1 cellular context compared by ENCODE assay signal in the genomic region with DNA sequence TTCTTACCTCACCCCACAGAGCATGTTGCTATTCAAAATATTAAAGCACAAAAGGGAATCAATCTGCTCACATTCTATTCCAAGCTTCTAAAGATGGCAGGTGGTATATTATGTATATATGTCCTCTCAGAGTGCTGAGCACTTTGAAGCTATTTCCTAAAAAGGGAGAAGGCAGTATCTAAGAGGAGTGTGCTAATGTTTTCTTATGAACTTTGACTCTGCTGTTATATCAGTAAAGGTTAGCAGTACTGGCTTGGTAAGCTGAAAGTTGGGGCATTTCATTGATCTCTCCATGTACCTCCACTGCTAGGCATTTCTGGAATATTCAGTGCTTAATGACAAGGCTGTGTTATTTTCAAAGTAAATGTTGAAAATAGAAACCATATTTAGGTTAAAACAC.
TF ChIP-seq lines count a peak whose summit lies in the region.

No MANE protein-coding gene starts in this region.

TF ChIP-seq in HepG2, 621 proteins besides CTCF, POLR2A, EP300 and RAD21 (continues in another document):
- TF ChIP-seq DPF2 (CRISPR knock-in tag; IDR thresholded peaks at IDR 0.05; ENCODE audit: borderline replicate concordance, low read depth) (no peak), SRSF1 (optimal IDR thresholded peaks at IDR 0.05; ENCODE audit: low read depth, low read length) (no peak), KDM3A (CRISPR knock-in tag; IDR thresholded peaks at IDR 0.05; ENCODE audit: low read depth) (no peak), TBX2 (CRISPR knock-in tag; IDR thresholded peaks at IDR 0.05; ENCODE audit: borderline replicate concordance) (no peak), AGO2 (optimal IDR thresholded peaks at IDR 0.05; ENCODE audit: low read depth, low read length) (no peak), ZNF703 (CRISPR knock-in tag; IDR thresholded peaks at IDR 0.05; ENCODE audit: borderline replicate concordance) (no peak), NFE2L2 (IDR thresholded peaks at IDR 0.05; ENCODE audit: low read length) (no peak), RFX3 (CRISPR knock-in tag; IDR thresholded peaks at IDR 0.05) (no peak), KDM4B (CRISPR knock-in tag; IDR thresholded peaks at IDR 0.05) (no peak), TEAD2 (CRISPR knock-in tag; IDR thresholded peaks at IDR 0.05) (no peak), SETDB1 (CRISPR knock-in tag; IDR thresholded peaks at IDR 0.05; ENCODE audit: borderline replicate concordance) (no peak), MTF2 (CRISPR knock-in tag; IDR thresholded peaks at IDR 0.05; ENCODE audit: borderline replicate concordance) (no peak), NR2F2 (IDR thresholded peaks at IDR 0.05; ENCODE audit: borderline replicate concordance, low read depth) (no peak), ZNF354B (CRISPR knock-in tag; IDR thresholded peaks at IDR 0.05) (no peak), RXRB (CRISPR knock-in tag; IDR thresholded peaks at IDR 0.05; ENCODE audit: borderline replicate concordance) (peak; percentile 26; the same call in 1 of the 2 replicates), HMGXB4 (CRISPR knock-in tag; IDR thresholded peaks at IDR 0.05; ENCODE audit: borderline replicate concordance in 1 of 2, low read depth in 1 of 2) (no peak), FOXK2 (IDR thresholded peaks at IDR 0.05) (no peak), BORCS8-MEF2B (CRISPR knock-in tag; IDR thresholded peaks at IDR 0.05) (no peak), ZNF83 (CRISPR knock-in tag; IDR thresholded peaks at IDR 0.05; ENCODE audit: borderline replicate concordance) (no peak), SRF (IDR thresholded peaks at IDR 0.05; ENCODE audit: low read depth, low read length) (peak; percentile 89), STAT5B (CRISPR knock-in tag; IDR thresholded peaks at IDR 0.05) (no peak), MED1 (CRISPR knock-in tag; IDR thresholded peaks at IDR 0.05) (no peak), RCOR2 (CRISPR knock-in tag; IDR thresholded peaks at IDR 0.05) (0 out of 2 replicates have a peak, but pooled peaks have one; percentile 18), ZNF33A (CRISPR knock-in tag; IDR thresholded peaks at IDR 0.05; ENCODE audit: borderline replicate concordance) (no peak), EZH2 (conservative IDR thresholded peaks at IDR 0.05; ENCODE audit: low read depth, low read length) (no peak), ZBTB3 (CRISPR knock-in tag; IDR thresholded peaks at IDR 0.05; ENCODE audit: borderline replicate concordance, low read depth) (no peak), BRD4 (CRISPR knock-in tag; IDR thresholded peaks at IDR 0.05) (no peak), ZBTB1 (CRISPR knock-in tag; IDR thresholded peaks at IDR 0.05; ENCODE audit: borderline replicate concordance) (no peak), PLSCR1 (CRISPR knock-in tag; IDR thresholded peaks at IDR 0.05; ENCODE audit: borderline replicate concordance) (no peak), ZFP36L2 (CRISPR knock-in tag; IDR thresholded peaks at IDR 0.05) (no peak), GTF2F1 (IDR thresholded peaks at IDR 0.05; ENCODE audit: low read length) (no peak), NFKBIZ (CRISPR knock-in tag; IDR thresholded peaks at IDR 0.05) (no peak), NCOA5 (CRISPR knock-in tag; IDR thresholded peaks at IDR 0.05) (no peak), ZNF746 (CRISPR knock-in tag; IDR thresholded peaks at IDR 0.05) (no peak), ZNF747 (CRISPR knock-in tag; IDR thresholded peaks at IDR 0.05; ENCODE audit: borderline replicate concordance) (no peak), ZNF883 (CRISPR knock-in tag; IDR thresholded peaks at IDR 0.05; ENCODE audit: not compliant biosample characterization) (no peak), THAP8 (CRISPR knock-in tag; IDR thresholded peaks at IDR 0.05; ENCODE audit: borderline replicate concordance) (no peak), THAP11 (CRISPR knock-in tag; IDR thresholded peaks at IDR 0.05) (no peak), SRY (CRISPR knock-in tag; IDR thresholded peaks at IDR 0.05) (no peak), NFIB (CRISPR knock-in tag; IDR thresholded peaks at IDR 0.05; ENCODE audit: borderline replicate concordance) (no peak), HCFC1 (IDR thresholded peaks at IDR 0.05; ENCODE audit: low read depth, low read length) (no peak), CEBPB (IDR thresholded peaks at IDR 0.05; ENCODE audit: borderline replicate concordance, low read depth, low read length) (no peak), ZNF547 (CRISPR knock-in tag; IDR thresholded peaks at IDR 0.05) (no peak), MED8 (CRISPR knock-in tag; IDR thresholded peaks at IDR 0.05; ENCODE audit: insufficient replicate concordance) (no peak), SNAPC5 (CRISPR knock-in tag; IDR thresholded peaks at IDR 0.05; ENCODE audit: borderline replicate concordance) (no peak), PPARG (CRISPR knock-in tag; conservative IDR thresholded peaks at IDR 0.05) (0 out of 2 replicates have a peak, but pooled peaks have one; percentile 13), TEAD3 (CRISPR knock-in tag; optimal IDR thresholded peaks at IDR 0.05; ENCODE audit: borderline replicate concordance) (no peak), STAT6 (CRISPR knock-in tag; IDR thresholded peaks at IDR 0.05; ENCODE audit: borderline replicate concordance) (no peak), CAMTA2 (CRISPR knock-in tag; IDR thresholded peaks at IDR 0.05; ENCODE audit: borderline replicate concordance) (no peak), HOXA3 (CRISPR knock-in tag; IDR thresholded peaks at IDR 0.05) (no peak), AHDC1 (CRISPR knock-in tag; IDR thresholded peaks at IDR 0.05; ENCODE audit: borderline replicate concordance) (0 out of 2 replicates have a peak, but pooled peaks have one; percentile 14), ZNF800 (CRISPR knock-in tag; IDR thresholded peaks at IDR 0.05) (no peak), ZMAT3 (CRISPR knock-in tag; conservative IDR thresholded peaks at IDR 0.05) (no peak), ASH2L (IDR thresholded peaks at IDR 0.05; ENCODE audit: insufficient read length, low read depth, low read length) (no peak), MXD4 (CRISPR knock-in tag; IDR thresholded peaks at IDR 0.05) (no peak), MAFF (IDR thresholded peaks at IDR 0.05; ENCODE audit: low read depth, low read length) (no peak), REL (CRISPR knock-in tag; conservative IDR thresholded peaks at IDR 0.05) (no peak)
- TF ChIP-seq, protein P1, sequence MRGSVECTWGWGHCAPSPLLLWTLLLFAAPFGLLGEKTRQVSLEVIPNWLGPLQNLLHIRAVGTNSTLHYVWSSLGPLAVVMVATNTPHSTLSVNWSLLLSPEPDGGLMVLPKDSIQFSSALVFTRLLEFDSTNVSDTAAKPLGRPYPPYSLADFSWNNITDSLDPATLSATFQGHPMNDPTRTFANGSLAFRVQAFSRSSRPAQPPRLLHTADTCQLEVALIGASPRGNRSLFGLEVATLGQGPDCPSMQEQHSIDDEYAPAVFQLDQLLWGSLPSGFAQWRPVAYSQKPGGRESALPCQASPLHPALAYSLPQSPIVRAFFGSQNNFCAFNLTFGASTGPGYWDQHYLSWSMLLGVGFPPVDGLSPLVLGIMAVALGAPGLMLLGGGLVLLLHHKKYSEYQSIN (CRISPR knock-in tag; IDR thresholded peaks at IDR 0.05; ENCODE audit: borderline replicate concordance) = no peak
